In the genomic region with DNA sequence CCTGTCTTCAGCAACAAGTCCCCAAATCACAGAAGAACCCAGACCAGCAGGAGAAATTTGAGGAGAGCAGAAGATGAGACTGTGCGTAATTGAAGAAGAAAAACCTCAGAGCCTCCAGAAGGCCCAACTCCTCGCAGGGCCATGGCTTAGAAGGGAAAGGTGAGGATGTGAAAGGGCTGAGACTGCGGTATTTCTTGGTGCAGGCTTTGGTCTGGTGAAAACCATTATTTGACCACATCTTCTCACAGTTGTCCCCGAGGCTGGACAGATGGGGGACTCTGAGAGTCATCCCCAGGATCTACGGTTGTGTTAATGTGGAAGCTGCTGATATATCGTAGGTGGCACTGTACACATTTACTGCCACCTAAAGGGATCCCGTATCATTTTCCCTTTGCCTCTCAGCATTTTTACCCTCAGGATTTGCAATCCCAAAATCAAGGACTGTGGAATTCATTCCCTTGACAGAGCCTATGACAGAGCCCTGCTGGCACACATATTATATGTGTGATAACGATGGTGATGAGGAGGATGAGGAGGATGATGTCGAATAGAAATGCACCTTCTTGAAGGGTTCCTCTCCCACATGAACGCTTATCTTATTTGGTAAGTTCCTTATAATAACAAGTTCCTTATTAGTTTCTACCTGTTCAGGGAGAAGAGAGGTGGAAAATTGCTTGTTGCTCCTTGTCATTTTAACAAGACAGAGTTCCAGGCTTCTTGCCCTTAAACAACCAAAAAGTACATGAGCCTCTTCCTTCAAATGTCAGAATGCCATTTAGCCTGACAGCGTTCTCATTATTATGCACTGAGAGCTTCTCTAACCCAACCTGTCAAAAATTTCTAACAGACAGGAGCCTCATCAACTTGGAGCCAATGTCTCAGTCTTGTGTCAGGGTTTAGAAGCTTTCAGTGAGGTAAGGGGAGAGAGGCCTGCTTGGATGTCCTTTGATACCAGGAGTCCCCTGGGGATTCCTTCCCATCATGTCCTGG, we compare ENCODE assay signal across 1 cellular context.
TF ChIP-seq lines count a peak whose summit lies in the region.

No MANE protein-coding gene starts in this region.

TF ChIP-seq in HEK293, 187 proteins besides CTCF, POLR2A, EP300 and RAD21 (continued from another document):
- TF ChIP-seq ZNF513 (tag by site-specific recombination; IDR thresholded peaks at IDR 0.05), result peak; percentile 71
- TF ChIP-seq ZNF211 (tag by site-specific recombination; IDR thresholded peaks at IDR 0.05; ENCODE audit: low read depth), result no peak
- peak; percentile 30; the same call in 1 of the 2 replicates for TF ChIP-seq SCRT2 (tag by site-specific recombination; IDR thresholded peaks at IDR 0.05)
- TF ChIP-seq ZNF266 (tag by site-specific recombination; IDR thresholded peaks at IDR 0.05; ENCODE audit: low read depth), result no peak
- TF ChIP-seq ZNF624 (tag by site-specific recombination; IDR thresholded peaks at IDR 0.05), result no peak
- no peak for TF ChIP-seq ZNF677 (tag by site-specific recombination; IDR thresholded peaks at IDR 0.05)
- no peak for TF ChIP-seq PRDM1 (tag by site-specific recombination; IDR thresholded peaks at IDR 0.05)
- no peak for TF ChIP-seq KLF10 (tag by site-specific recombination; IDR thresholded peaks at IDR 0.05)
- TF ChIP-seq ZNF366 (tag by site-specific recombination; conservative IDR thresholded peaks at IDR 0.05), result no peak
- TF ChIP-seq, protein P1, sequence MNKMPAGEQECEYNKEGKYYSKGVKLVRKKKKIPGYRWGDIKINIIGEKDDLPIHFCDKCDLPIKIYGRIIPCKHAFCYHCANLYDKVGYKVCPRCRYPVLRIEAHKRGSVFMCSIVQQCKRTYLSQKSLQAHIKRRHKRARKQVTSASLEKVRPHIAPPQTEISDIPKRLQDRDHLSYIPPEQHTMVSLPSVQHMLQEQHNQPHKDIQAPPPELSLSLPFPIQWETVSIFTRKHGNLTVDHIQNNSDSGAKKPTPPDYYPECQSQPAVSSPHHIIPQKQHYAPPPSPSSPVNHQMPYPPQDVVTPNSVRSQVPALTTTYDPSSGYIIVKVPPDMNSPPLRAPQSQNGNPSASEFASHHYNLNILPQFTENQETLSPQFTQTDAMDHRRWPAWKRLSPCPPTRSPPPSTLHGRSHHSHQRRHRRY (tag by site-specific recombination; IDR thresholded peaks at IDR 0.05), result no peak
- TF ChIP-seq KLF9 (tag by site-specific recombination; IDR thresholded peaks at IDR 0.05; ENCODE audit: low read depth), result no peak
- TF ChIP-seq ZNF416 (tag by site-specific recombination; IDR thresholded peaks at IDR 0.05), result no peak
- no peak for TF ChIP-seq ZSCAN16 (tag by site-specific recombination; IDR thresholded peaks at IDR 0.05)
- TF ChIP-seq ZNF140 (tag by site-specific recombination; IDR thresholded peaks at IDR 0.05), result no peak
- TF ChIP-seq ZNF138 (tag by site-specific recombination; IDR thresholded peaks at IDR 0.05; ENCODE audit: borderline replicate concordance), result no peak
- TF ChIP-seq HOXD13 (CRISPR knock-in tag; IDR thresholded peaks at IDR 0.05; ENCODE audit: borderline replicate concordance), result no peak
- TF ChIP-seq ZBTB8A (tag by site-specific recombination; IDR thresholded peaks at IDR 0.05), result 0 out of 2 replicates have a peak, but pooled peaks have one; percentile 9
